Comparison of ENCODE assay signal across 24 cellular contexts in genomic region chr1:87119741-87120140, GRCh38.
DNase-seq lines count a peak whose midpoint lies in the region; ATAC-seq, FAIRE-seq and TF ChIP-seq lines count a peak whose summit lies in the region.
"Had no signal": no experiment of that assay in that cellular context is flagged by ENCODE, and none has a peak within 500 bp of the region (broad histone marks: within the 10 kb centered on the region; RNA-seq: fewer than 3 reads in every experiment).

No MANE protein-coding gene starts in this region.

- H3K79me2 ChIP-seq in keratinocyte (ENCODE audit: control insufficient read depth, insufficient read depth, low read length): no peaks in the 10 kb centered on the region

- TF ChIP-seq CTCF in endodermal cell (conservative IDR thresholded peaks at IDR 0.05): no peak
- TF ChIP-seq CTCF in keratinocyte (optimal IDR thresholded peaks at IDR 0.05 in 1 of 3, IDR thresholded peaks at IDR 0.05 in 1 of 3, conservative IDR thresholded peaks at IDR 0.05 in 1 of 3; ENCODE audit: extremely low read depth in 1 of 3, insufficient read depth in 2 of 3, low read length in 3 of 3): no peak
- TF ChIP-seq CTCF in Peyer's patch (IDR thresholded peaks at IDR 0.05): no peak

- H3K4me3 Mint-ChIP-seq in endodermal cell: no peak overlapping the region
- no peak overlapping the region for H3K4me3 Mint-ChIP-seq in activated T-helper 2 cell treated with anti-CD3 and anti-CD28 coated beads, Interferon-gamma antibody, Interleukin-2, Interleukin-4, amounts not matched to agents 10 μg/mL and 5 μg/mL and 100 μg/mL, durations not matched to agents 14 hours and 24 hours and 36 hours (ENCODE audit: low read depth)
- H3K4me3 Mint-ChIP-seq: B cell; CD4-positive, CD25-positive, alpha-beta regulatory T cell; CD8-positive, alpha-beta memory T cell; GM23338; HFFc6 had no signal

- dilution Hi-C loops in keratinocyte (cut with MboI; ENCODE audit: extremely low pct_ligation_motif_present, low sequenced_read_pairs): no loop called here

- H3K4me1 Mint-ChIP-seq in endodermal cell: peaks cover 28% of the 10 kb centered on the region
- H3K4me1 Mint-ChIP-seq in activated T-helper 2 cell treated with anti-CD3 and anti-CD28 coated beads, Interferon-gamma antibody, Interleukin-2, Interleukin-4, amounts not matched to agents 10 μg/mL and 5 μg/mL and 100 μg/mL, durations not matched to agents 14 hours and 24 hours and 36 hours (ENCODE audit: low read depth): peaks cover 11% of the 10 kb centered on the region
- H3K4me1 Mint-ChIP-seq: CD8-positive, alpha-beta memory T cell had no signal

- peak overlapping the region; percentile 29 for H3K4me2 ChIP-seq in keratinocyte (ENCODE audit: control insufficient read depth, extremely low read depth, insufficient read depth, low read depth, low read length)
- H3K4me2 ChIP-seq: GM23338 had no signal

- H3K4me3 ChIP-seq in endodermal cell (ENCODE audit: low read length) (no peak overlapping the region), keratinocyte (ENCODE audit: control insufficient read depth in 2 of 3, extremely low read depth in 1 of 3, insufficient read depth in 2 of 3, low read depth in 1 of 3, low read length in 3 of 3) (no peak overlapping the region), Peyer's patch (no peak overlapping the region)
- H3K4me3 ChIP-seq: BLaER1 treated with 17β-estradiol and CSF1 and Interleukin-3, amounts not matched to agents 10 nM and 100 nM; GM23338 had no signal

- WGBS in endodermal cell (ENCODE audit: insufficient coverage in 1 of 2, insufficient read length in 1 of 2), 2 experiments: 95 to 100% methylated on average over 1 to 2 of the region's 2 CpGs

- no peaks in the 10 kb centered on the region for H3K4me1 ChIP-seq in endodermal cell (ENCODE audit: control insufficient read depth, insufficient read depth, low read length)
- H3K4me1 ChIP-seq in keratinocyte (ENCODE audit: control insufficient read depth, extremely low read depth, insufficient read depth, low read length): peaks cover 41% of the 10 kb centered on the region
- no peaks in the 10 kb centered on the region for H3K4me1 ChIP-seq in Peyer's patch

- no peaks in the 10 kb centered on the region for H3K9me1 ChIP-seq in keratinocyte (ENCODE audit: control insufficient read depth, extremely low read depth, insufficient read depth, low read length)

- no peaks in the 10 kb centered on the region for H3K36me3 ChIP-seq in endodermal cell (ENCODE audit: control insufficient read depth, insufficient read depth, low read length)
- no peaks in the 10 kb centered on the region for H3K36me3 ChIP-seq in keratinocyte (ENCODE audit: control insufficient read depth in 2 of 2, extremely low read depth in 1 of 2, insufficient read depth in 2 of 2, low read length in 2 of 2)
- no peaks in the 10 kb centered on the region for H3K36me3 ChIP-seq in Peyer's patch
- H3K36me3 ChIP-seq: BLaER1 treated with 17β-estradiol and CSF1 and Interleukin-3, amounts not matched to agents 10 nM and 100 nM had no signal

- no peaks in the 10 kb centered on the region for H3K9me3 ChIP-seq in endodermal cell (ENCODE audit: control insufficient read depth, low read length)
- H3K9me3 ChIP-seq in keratinocyte (ENCODE audit: control insufficient read depth, low read depth, low read length): no peaks in the 10 kb centered on the region
- no peaks in the 10 kb centered on the region for H3K9me3 ChIP-seq in Peyer's patch
- H3K9me3 ChIP-seq: BLaER1 treated with 17β-estradiol and CSF1 and Interleukin-3, amounts not matched to agents 10 nM and 100 nM had no signal

- peak; percentile 94 for FAIRE-seq in keratinocyte (lab: Jason Lieb, UNC)
- FAIRE-seq: GM12891, H54, HTR-8/SVneo had no signal

- ATAC-seq in GM18498 (IDR thresholded peaks at IDR 0.05; ENCODE audit: unreplicated experiment): no peak

- H3K9ac ChIP-seq in endodermal cell (ENCODE audit: extremely low read depth, low read length, poor library complexity, severe bottlenecking) (no peak overlapping the region), keratinocyte (ENCODE audit: control insufficient read depth, extremely low read depth, insufficient read depth, low read length) (no peak overlapping the region)
- H3K9ac ChIP-seq: BLaER1 treated with 17β-estradiol and CSF1 and Interleukin-3, amounts not matched to agents 10 nM and 100 nM had no signal

- H3K27me3 ChIP-seq in endodermal cell (ENCODE audit: control insufficient read depth, insufficient read depth, low read length, poor library complexity, severe bottlenecking) (no peaks in the 10 kb centered on the region), keratinocyte (ENCODE audit: control insufficient read depth, extremely low read depth, insufficient read depth, low read length) (no peaks in the 10 kb centered on the region), Peyer's patch (no peaks in the 10 kb centered on the region)
- H3K27me3 ChIP-seq: BLaER1 treated with 17β-estradiol and CSF1 and Interleukin-3, amounts not matched to agents 10 nM and 100 nM had no signal

- no peaks in the 10 kb centered on the region for H3K9me3 Mint-ChIP-seq in endodermal cell
- no peaks in the 10 kb centered on the region for H3K9me3 Mint-ChIP-seq in activated T-helper 2 cell treated with anti-CD3 and anti-CD28 coated beads, Interferon-gamma antibody, Interleukin-2, Interleukin-4, amounts not matched to agents 10 μg/mL and 5 μg/mL and 100 μg/mL, durations not matched to agents 14 hours and 24 hours and 36 hours
- H3K9me3 Mint-ChIP-seq: CD4-positive, CD25-positive, alpha-beta regulatory T cell; CD8-positive, alpha-beta memory T cell; GM23338; HFFc6 had no signal

- no peak for TF ChIP-seq POLR2A in Peyer's patch (IDR thresholded peaks at IDR 0.05)

- H3K27me3 Mint-ChIP-seq in endodermal cell (ENCODE audit: insufficient read depth): peaks cover 6% of the 10 kb centered on the region
- H3K27me3 Mint-ChIP-seq in activated T-helper 2 cell treated with anti-CD3 and anti-CD28 coated beads, Interferon-gamma antibody, Interleukin-2, Interleukin-4, amounts not matched to agents 10 μg/mL and 5 μg/mL and 100 μg/mL, durations not matched to agents 14 hours and 24 hours and 36 hours (ENCODE audit: low read depth): peaks cover 4% of the 10 kb centered on the region
- H3K27me3 Mint-ChIP-seq: B cell; CD4-positive, CD25-positive, alpha-beta regulatory T cell had no signal

- DNase-seq in CD1c-positive myeloid dendritic cell (ENCODE audit: extremely low spot score) (peak; percentile 36), MV-4-11 (lab: John Stamatoyannopoulos, UW) (peak; percentile 18), endodermal cell (peak; percentile 35), keratinocyte (ENCODE audit: low read depth, low spot score) (no peak), Peyer's patch (no peak), NCI-H1105 treated with DMSO at 0.1 percent for 48 hours (lab: John Stamatoyannopoulos, UW) (no peak)
- no peak for DNase-seq in activated T-helper 2 cell treated with anti-CD3 and anti-CD28 coated beads, Interferon-gamma antibody, Interleukin-2, Interleukin-4, amounts not matched to agents 10 μg/mL and 5 μg/mL and 100 μg/mL, durations not matched to agents 14 hours and 24 hours and 36 hours (ENCODE audit: low spot score)
- DNase-seq: CD4-positive, CD25-positive, alpha-beta regulatory T cell; CD8-positive, alpha-beta memory T cell; COR-L47; DMS 273 treated with DMSO at 0.1 percent for 48 hours; DMS53; DND-41; EL; HCEC 1CT; HFFc6; IMR-90 had no signal

- H2AFZ ChIP-seq in keratinocyte (ENCODE audit: control insufficient read depth, low read length): peak overlapping the region; percentile 81
- H2AFZ ChIP-seq: GM23338 had no signal

- intact Hi-C loops in activated T-helper 2 cell treated with anti-CD3 and anti-CD28 coated beads, Interferon-gamma antibody, Interleukin-2, Interleukin-4, amounts not matched to agents 10 μg/mL and 5 μg/mL and 100 μg/mL, durations not matched to agents 14 hours and 24 hours and 36 hours (cut with micrococcal nuclease): no loop called here

- no peak overlapping the region for H3K27ac ChIP-seq in endodermal cell (ENCODE audit: low read depth, low read length)
- H3K27ac ChIP-seq in keratinocyte (ENCODE audit: control insufficient read depth, insufficient read depth, low read length): peak overlapping the region; percentile 4
- no peak overlapping the region for H3K27ac ChIP-seq in Peyer's patch
- H3K27ac ChIP-seq: BLaER1 treated with 17β-estradiol and CSF1 and Interleukin-3, amounts not matched to agents 10 nM and 100 nM had no signal

- H3K27ac Mint-ChIP-seq in endodermal cell: no peak overlapping the region
- H3K27ac Mint-ChIP-seq in activated T-helper 2 cell treated with anti-CD3 and anti-CD28 coated beads, Interferon-gamma antibody, Interleukin-2, Interleukin-4, amounts not matched to agents 10 μg/mL and 5 μg/mL and 100 μg/mL, durations not matched to agents 14 hours and 24 hours and 36 hours: no peak overlapping the region
- H3K27ac Mint-ChIP-seq: B cell; CD4-positive, CD25-positive, alpha-beta regulatory T cell; GM23338; HFFc6 had no signal

- no peaks in the 10 kb centered on the region for H3K36me3 Mint-ChIP-seq in endodermal cell (ENCODE audit: low read depth)
- H3K36me3 Mint-ChIP-seq in activated T-helper 2 cell treated with anti-CD3 and anti-CD28 coated beads, Interferon-gamma antibody, Interleukin-2, Interleukin-4, amounts not matched to agents 10 μg/mL and 5 μg/mL and 100 μg/mL, durations not matched to agents 14 hours and 24 hours and 36 hours (ENCODE audit: low read depth): no peaks in the 10 kb centered on the region
- H3K36me3 Mint-ChIP-seq: CD4-positive, CD25-positive, alpha-beta regulatory T cell had no signal

- no peaks in the 10 kb centered on the region for H4K20me1 ChIP-seq in keratinocyte (ENCODE audit: control insufficient read depth, extremely low read depth, insufficient read depth, low read length)

Comparison
In these comparisons a context has a peak if more than half of its experiments do, and no peak if none do; other contexts are left out.
1. DNase-seq: peak in CD1c-positive myeloid dendritic cell (single experiment), MV-4-11 (single experiment) and endodermal cell (single experiment); none in keratinocyte (single experiment), Peyer's patch (0 of 3), activated T-helper 2 cell treated with anti-CD3 and anti-CD28 coated beads, Interferon-gamma antibody, Interleukin-2, Interleukin-4, amounts not matched to agents 10 μg/mL and 5 μg/mL and 100 μg/mL, durations not matched to agents 14 hours and 24 hours and 36 hours (single experiment) and NCI-H1105 treated with DMSO at 0.1 percent for 48 hours (single experiment).